Comparison of ENCODE assay signal across 17 cellular contexts in the genomic region with DNA sequence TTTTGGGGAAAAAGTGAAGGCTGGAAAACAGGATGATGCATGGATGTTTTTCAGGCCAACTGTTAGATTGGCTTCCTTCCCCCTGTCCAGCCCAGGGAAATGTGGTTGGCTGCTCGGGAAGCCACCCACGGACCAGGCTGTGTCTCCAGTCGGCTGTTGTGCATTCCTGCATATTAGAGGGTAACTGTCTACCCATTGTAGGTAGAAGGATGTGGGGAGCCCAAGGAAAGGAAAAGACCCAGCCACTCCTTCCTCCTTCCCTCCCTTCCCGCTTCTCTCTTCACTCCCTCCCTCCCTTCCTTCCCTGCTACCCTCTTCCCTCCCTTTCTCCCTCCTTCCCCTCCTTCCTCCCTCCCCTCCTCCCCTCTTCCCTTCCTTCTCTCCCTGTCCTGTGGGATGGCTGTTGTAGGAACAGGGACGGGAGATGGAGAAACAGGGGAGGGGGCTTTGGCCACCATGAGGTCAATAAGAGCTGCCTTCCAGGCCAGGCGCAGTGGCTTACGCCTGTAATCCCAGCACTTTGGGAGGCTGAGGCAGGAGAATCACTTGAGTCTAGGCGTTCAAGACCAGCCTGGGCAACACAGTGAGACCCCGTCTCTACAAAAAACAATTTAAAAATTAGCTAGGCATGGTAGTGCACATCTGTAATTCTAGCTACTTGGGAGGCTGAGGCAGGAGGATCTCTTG. TPM values are rescaled to one million over a fixed set of nuclear protein-coding genes. Genes with fewer than 3 reads are reported as not detected.
A peak's percentile ranks its signal among the peaks of the same experiment; 100 is the strongest.
DNase-seq lines count a peak whose midpoint lies in the region; ATAC-seq, FAIRE-seq and TF ChIP-seq lines count a peak whose summit lies in the region.
"Had no signal": no experiment of that assay in that cellular context is flagged by ENCODE, and none has a peak within 500 bp of the region (broad histone marks: within the 10 kb centered on the region; RNA-seq: fewer than 3 reads in every experiment).

No MANE protein-coding gene starts in this region.

- no peaks in the 10 kb centered on the region for H3K36me3 Mint-ChIP-seq in osteocyte (ENCODE audit: unreplicated experiment)
- H3K36me3 Mint-ChIP-seq: activated CD4-positive, alpha-beta memory T cell treated with anti-CD3 and anti-CD28 coated beads for 36 hours; activated naive CD4-positive, alpha-beta T cell treated with anti-CD3 and anti-CD28 coated beads, Interleukin-2, amount 50 U/mL, for 24 hours had no signal

- H3K27me3 Mint-ChIP-seq in osteocyte (ENCODE audit: unreplicated experiment) = no peaks in the 10 kb centered on the region

- no peak for TF ChIP-seq POLR2A in H1 (IDR thresholded peaks at IDR 0.05; ENCODE audit: control extremely low read depth in 1 of 2, low read depth in 2 of 2, low read length in 2 of 2)
- no peak for TF ChIP-seq POLR2A in transverse colon (IDR thresholded peaks at IDR 0.05)

- peak; percentile 21 for ATAC-seq in upper lobe of right lung

- H3K27ac Mint-ChIP-seq in osteocyte (ENCODE audit: unreplicated experiment) = no peak overlapping the region
- H3K27ac Mint-ChIP-seq: activated CD4-positive, alpha-beta memory T cell treated with anti-CD3 and anti-CD28 coated beads for 36 hours; activated naive CD4-positive, alpha-beta T cell treated with anti-CD3 and anti-CD28 coated beads, Interleukin-2, amount 50 U/mL, for 24 hours; activated T-cell treated with anti-CD3 and anti-CD28 coated beads, Interleukin-2, amount 50 U/mL, for 24 hours had no signal

- no peak overlapping the region for H2BK20ac ChIP-seq in H1 (ENCODE audit: low read length)

- no peak for FAIRE-seq in H1 (lab: Jason Lieb, UNC)

- peaks cover 2% of the 10 kb centered on the region for H3K4me1 Mint-ChIP-seq in osteocyte (ENCODE audit: unreplicated experiment)
- H3K4me1 Mint-ChIP-seq: activated naive CD4-positive, alpha-beta T cell treated with anti-CD3 and anti-CD28 coated beads, Interleukin-2, amount 50 U/mL, for 24 hours had no signal

- H2BK5ac ChIP-seq in H1 (ENCODE audit: low read depth, low read length) = peak overlapping the region; percentile 22; the same call in 1 of the 2 replicates

- peak overlapping the region; percentile 92; the same call in 1 of the 2 replicates for H2BK12ac ChIP-seq in H1 (ENCODE audit: low read depth, low read length)

- no peak overlapping the region for H4K5ac ChIP-seq in H1 (ENCODE audit: insufficient read length, low read depth, low read length)

- no peak overlapping the region for H3K23ac ChIP-seq in H1 (ENCODE audit: insufficient read length)

- H4K20me1 ChIP-seq in H1 (replicated peaks in 1 of 2; ENCODE audit: control insufficient read depth in 1 of 2, insufficient read depth in 2 of 2, low read length in 2 of 2) = no peaks in the 10 kb centered on the region

- in situ Hi-C loops in transverse colon (cut with MboI; ENCODE audit: low pct_ligation_motif_present in 1 of 4, low pct_unique_long_range_greater_than_20kb in 1 of 4, low sequenced_read_pairs in 3 of 4) = no loop called here

- TF ChIP-seq RAD21 in H1 (IDR thresholded peaks at IDR 0.05 in 1 of 2, conservative IDR thresholded peaks at IDR 0.05 in 1 of 2; ENCODE audit: low read depth in 2 of 2, low read length in 2 of 2) (no peak), liver (IDR thresholded peaks at IDR 0.05) (no peak)

- no peak for TF ChIP-seq CTCF in H1 (IDR thresholded peaks at IDR 0.05; ENCODE audit: control extremely low read depth in 1 of 3, insufficient read depth in 1 of 3, low read depth in 1 of 3, low read length in 3 of 3)
- TF ChIP-seq CTCF in liver (IDR thresholded peaks at IDR 0.05; ENCODE audit: low read depth, low read length, missing input control) = no peak
- no peak for TF ChIP-seq CTCF in upper lobe of right lung (IDR thresholded peaks at IDR 0.05)
- TF ChIP-seq CTCF in osteocyte (IDR thresholded peaks at IDR 0.05) = no peak
- no peak for TF ChIP-seq CTCF in transverse colon (IDR thresholded peaks at IDR 0.05)

- no peak overlapping the region for H3K4me3 ChIP-seq in NT2/D1 (ENCODE audit: insufficient read length, low read depth)
- peak overlapping the region in 1 of 4 experiments; percentile 10; a peak in 1 of 8 replicates for H3K4me3 ChIP-seq in H1 (ENCODE audit: extremely low read depth in 1 of 4, insufficient read depth in 2 of 4, low read depth in 3 of 4, low read length in 4 of 4)
- peak overlapping the region; percentile 20 to 56 (median 39) for H3K4me3 ChIP-seq in liver (ENCODE audit: low read depth in 1 of 3, low read length in 3 of 3)
- no peak overlapping the region for H3K4me3 ChIP-seq in upper lobe of right lung
- H3K4me3 ChIP-seq in transverse colon = no peak overlapping the region
- H3K4me3 ChIP-seq: skin epidermis had no signal

- no peak overlapping the region for H4K91ac ChIP-seq in H1 (replicated peaks; ENCODE audit: insufficient read length, low read length)

- DNase-seq in NT2/D1 (ENCODE audit: low read depth, low spot score) (peak; percentile 66), H1 (ENCODE audit: low read depth in 1 of 2, low spot score in 2 of 2) (no peak), upper lobe of right lung (no peak), osteocyte (ENCODE audit: extremely low spot score, unreplicated experiment) (no peak), transverse colon (no peak)
- DNase-seq in central memory CD4-positive, alpha-beta T cell = no peak
- DNase-seq: activated CD4-positive, alpha-beta memory T cell treated with anti-CD3 and anti-CD28 coated beads for 36 hours; activated T-cell treated with anti-CD3 and anti-CD28 coated beads, Interleukin-2, amount 50 U/mL, for 24 hours; glutamatergic neuron; NCI-H2029 treated with DMSO at 0.1 percent for 48 hours; NCI-H446 treated with DMSO at 0.1 percent for 48 hours; nucleus accumbens; stimulated activated CD4-positive, alpha-beta T cell treated with anti-CD3 and anti-CD28 coated beads, Interleukin-2, amount 100 ng/mL, for 48 hours had no signal

- TF ChIP-seq EP300 in H1 (IDR thresholded peaks at IDR 0.05; ENCODE audit: borderline replicate concordance in 1 of 2, low read depth in 2 of 2, low read length in 2 of 2) (no peak), transverse colon (IDR thresholded peaks at IDR 0.05; ENCODE audit: low read depth) (no peak)

- no peak overlapping the region for H4K8ac ChIP-seq in H1 (ENCODE audit: extremely low read depth, insufficient read depth, low read length)

- peaks cover 7% of the 10 kb centered on the region for H3K4me1 ChIP-seq in NT2/D1 (ENCODE audit: insufficient read depth, insufficient read length)
- peaks cover 0 to 8% (median 4%) of the 10 kb centered on the region in 4 experiments; a peak in 3 of 7 replicates for H3K4me1 ChIP-seq in H1 (replicated peaks in 1 of 4; ENCODE audit: control insufficient read depth in 3 of 4, insufficient read depth in 4 of 4, low read length in 3 of 4)
- peaks cover 6 to 36% (median 13%) of the 10 kb centered on the region in 4 donors for H3K4me1 ChIP-seq in liver (ENCODE audit: control insufficient read depth in 4 of 4, insufficient read depth in 4 of 4, low read length in 3 of 4)
- H3K4me1 ChIP-seq in upper lobe of right lung = peaks cover 20% of the 10 kb centered on the region
- H3K4me1 ChIP-seq in transverse colon = no peaks in the 10 kb centered on the region

- H3K23me2 ChIP-seq in H1 (ENCODE audit: low read depth, low read length) = peaks cover 2% of the 10 kb centered on the region; the same call in 1 of the 2 replicates

- POLR2A ChIA-PET in H1 (lab: Charles Lee; ENCODE audit: partially characterized antibody) = interaction anchor here (1.5 kb wide), 1 partner anchor 14 kb away, joined by 5 read pairs; no protein-coding TSS in a partner anchor

- H3K4ac ChIP-seq in H1 (replicated peaks; ENCODE audit: insufficient read length, low read depth, low read length) = no peak overlapping the region

- no peaks in the 10 kb centered on the region for H3K27me3 ChIP-seq in NT2/D1 (ENCODE audit: insufficient read depth, insufficient read length)
- H3K27me3 ChIP-seq in H1 (replicated peaks in 1 of 4; ENCODE audit: control insufficient read depth in 3 of 4, extremely low read depth in 1 of 4, insufficient read depth in 3 of 4, low read length in 3 of 4) = no peaks in the 10 kb centered on the region
- no peaks in the 10 kb centered on the region for H3K27me3 ChIP-seq in liver (ENCODE audit: control insufficient read depth in 4 of 4, insufficient read depth in 4 of 4, low read length in 3 of 4)
- H3K27me3 ChIP-seq in upper lobe of right lung = no peaks in the 10 kb centered on the region
- no peaks in the 10 kb centered on the region for H3K27me3 ChIP-seq in transverse colon

- CTCF ChIA-PET in H1 (lab: Charles Lee; ENCODE audit: partially characterized antibody) = interaction anchor here (0.6 to 1.5 kb wide), 6 partner anchors 9 to 140 kb away, joined by 3 to 8 read pairs (median 4); no protein-coding TSS in a partner anchor

- peaks cover 28% of the 10 kb centered on the region for H3K36me3 ChIP-seq in NT2/D1 (ENCODE audit: insufficient read depth, insufficient read length, low read length)
- 0 out of 8 replicates have a peak, but pooled peaks cover 0 to 2% (median 0%) of the 10 kb centered on the region in 4 experiments for H3K36me3 ChIP-seq in H1 (ENCODE audit: control insufficient read depth in 2 of 4, insufficient read depth in 4 of 4, low read length in 3 of 4)
- H3K36me3 ChIP-seq in liver (ENCODE audit: control insufficient read depth in 4 of 4, insufficient read depth in 3 of 4, low read depth in 1 of 4, low read length in 3 of 4) = no peaks in the 10 kb centered on the region
- H3K36me3 ChIP-seq in upper lobe of right lung = no peaks in the 10 kb centered on the region
- H3K36me3 ChIP-seq in transverse colon = no peaks in the 10 kb centered on the region

- peak overlapping the region; percentile 18 to 28 for H3K4me2 ChIP-seq in H1 (ENCODE audit: insufficient read depth in 1 of 2, low read depth in 2 of 2, low read length in 2 of 2)

- H3K9me3 Mint-ChIP-seq in osteocyte (ENCODE audit: unreplicated experiment) = no peaks in the 10 kb centered on the region
- H3K9me3 Mint-ChIP-seq: activated naive CD4-positive, alpha-beta T cell treated with anti-CD3 and anti-CD28 coated beads, Interleukin-2, amount 50 U/mL, for 24 hours; activated T-cell treated with anti-CD3 and anti-CD28 coated beads, Interleukin-2, amount 50 U/mL, for 24 hours had no signal

- 63% methylated on average over 8 of the region's 9 CpGs; no CpG with 5 or more reads in 1 of the 2 experiments for WGBS in H1 (ENCODE audit: extremely low coverage in 1 of 2, insufficient coverage in 1 of 2, insufficient read length in 1 of 2, insufficient replicate concordance in 2 of 2, low coverage in 1 of 2, low lambda C conversion rate in 2 of 2, missing lambda C conversion rate in 1 of 2), 2 experiments
- 66% methylated on average over 9 of the region's 9 CpGs for WGBS in liver
- whole genome bisulfite sequencing in transverse colon (ENCODE audit: low coverage in 1 of 2), 2 donors = 40 to 73% methylated on average over 2 to 9 of the region's 9 CpGs

- H2BK120ac ChIP-seq in H1 (replicated peaks; ENCODE audit: low read depth, low read length) = no peak overlapping the region

- no peaks in the 10 kb centered on the region for H3K9me3 ChIP-seq in NT2/D1 (ENCODE audit: insufficient read depth, low read length)
- no peaks in the 10 kb centered on the region for H3K9me3 ChIP-seq in H1 (ENCODE audit: insufficient read depth in 2 of 2, low read depth in 1 of 2, low read length in 1 of 2)
- no peaks in the 10 kb centered on the region for H3K9me3 ChIP-seq in liver (ENCODE audit: control insufficient read depth in 4 of 4, low read length in 3 of 4)
- H3K9me3 ChIP-seq in upper lobe of right lung = no peaks in the 10 kb centered on the region
- no peaks in the 10 kb centered on the region for H3K9me3 ChIP-seq in transverse colon

- H2AFZ ChIP-seq in H1 (ENCODE audit: low read length) = no peak overlapping the region

- H3K27ac ChIP-seq in H1 (ENCODE audit: low read depth, low read length) (no peak overlapping the region), liver (ENCODE audit: low read depth in 1 of 2, low read length in 2 of 2) (peak overlapping the region; percentile 82 to 97), upper lobe of right lung (peak overlapping the region; percentile 84), transverse colon (no peak overlapping the region)
- H3K27ac ChIP-seq: skin epidermis, VCaP had no signal

- intact Hi-C loops in upper lobe of right lung (cut with DNase I) (no loop called here), transverse colon (cut with DNase I; ENCODE audit: low total_unique reads) (no loop called here)

- H3K56ac ChIP-seq in H1 (replicated peaks; ENCODE audit: insufficient read length, low read depth, low read length) = no peak overlapping the region

- no peak overlapping the region for H3K14ac ChIP-seq in H1 (ENCODE audit: insufficient read length)

- H2AK5ac ChIP-seq in H1 (ENCODE audit: low read depth, low read length) = no peak overlapping the region; the same call in 1 of the 2 replicates

- H3K79me1 ChIP-seq in H1 (ENCODE audit: low read depth, low read length) = no peaks in the 10 kb centered on the region

- no peak overlapping the region for H2BK15ac ChIP-seq in H1 (ENCODE audit: low read length)

- peak overlapping the region; percentile 27 for H3K9ac ChIP-seq in NT2/D1 (ENCODE audit: insufficient read length, low read depth)
- no peak overlapping the region for H3K9ac ChIP-seq in H1 (replicated peaks in 1 of 4; ENCODE audit: extremely low read depth in 1 of 4, low read depth in 3 of 4, low read length in 3 of 4)
- H3K9ac ChIP-seq in liver (ENCODE audit: low read depth in 1 of 2, low read length in 2 of 2) = peak overlapping the region; percentile 25 to 50

- H3K79me2 ChIP-seq in H1 (ENCODE audit: control insufficient read depth in 1 of 2, insufficient read depth in 2 of 2, low read length in 2 of 2) = no peaks in the 10 kb centered on the region

- H3K18ac ChIP-seq in H1 (ENCODE audit: extremely low read depth, low read length) = no peak overlapping the region; the same call in 1 of the 2 replicates

- H3K4me3 Mint-ChIP-seq in osteocyte (ENCODE audit: unreplicated experiment) = no peak overlapping the region
- H3K4me3 Mint-ChIP-seq: activated CD4-positive, alpha-beta memory T cell treated with anti-CD3 and anti-CD28 coated beads for 36 hours; activated naive CD4-positive, alpha-beta T cell treated with anti-CD3 and anti-CD28 coated beads, Interleukin-2, amount 50 U/mL, for 24 hours; activated T-cell treated with anti-CD3 and anti-CD28 coated beads, Interleukin-2, amount 50 U/mL, for 24 hours had no signal

RNA-seq across cellular contexts. Expression of a gene that starts 16.9 kb away (rescaled TPM):
- total RNA-seq in H1 (2021; fragmentation: NEBNext Ultra II Directional; extraction: Animal tissue kit (Norgen Biotek cat#: 25700)) = 5.6 and 5.8 TPM in 2 replicates
- 18.1 and 26.6 TPM in 2 replicates for polyA plus RNA-seq in H1 (2011; rRNA removed)
- polyA plus RNA-seq in H1 (2011; cell fraction: cytosol; rRNA removed) = 13.5 TPM
- polyA plus RNA-seq in H1 (2011; cell fraction: nucleus; rRNA removed) = 30.8 TPM
- 3.8 to 6.5 TPM (median 5.6 TPM) in 4 replicates for polyA plus RNA-seq in H1 (2012, experiment 1 of 2)
- polyA plus RNA-seq in H1 (2012, experiment 2 of 2) = 4.8 TPM
- 3.1 TPM for polyA plus RNA-seq in H1 (2013, experiment 1 of 2)
- polyA plus RNA-seq in H1 (2013, experiment 2 of 2) = 3.5 TPM
- 17.6 and 18.5 TPM in 2 replicates for polyA minus RNA-seq in H1 (2011; rRNA and poly(A)+ RNA removed)
- polyA minus RNA-seq in H1 (2011; cell fraction: cytosol; rRNA and poly(A)+ RNA removed) = 4.4 TPM
- 12.7 TPM for polyA minus RNA-seq in H1 (2011; cell fraction: nucleus; rRNA and poly(A)+ RNA removed)
- total RNA-seq in liver = 1 to 10 TPM; 2.5 to 4.9 TPM
- polyA plus RNA-seq in liver = 1 to 10 TPM; 6.1 to 7.7 TPM
- 13.7 TPM for total RNA-seq in upper lobe of right lung
- not detected in 2 replicates for total RNA-seq in osteocyte
- total RNA-seq in transverse colon = 10 to 100 TPM in 3 of 4 donors, 1 to 10 TPM in 1; 9.1 to 51.7 (median 19.1) TPM

Comparison
In these comparisons a context has a peak if more than half of its experiments do, and no peak if none do; other contexts are left out.
1. H3K4me3 ChIP-seq: peak in liver (3 of 3); none in NT2/D1 (single experiment), upper lobe of right lung (single experiment) and transverse colon (0 of 4).
2. H3K9ac ChIP-seq: peak in NT2/D1 (single experiment) and liver (2 of 2); none in H1 (0 of 4).
3. H3K27ac ChIP-seq: peak in liver (2 of 2) and upper lobe of right lung (single experiment); none in H1 (single experiment) and transverse colon (0 of 4).